8 cellular contexts compared by ENCODE assay signal in the genomic region with DNA sequence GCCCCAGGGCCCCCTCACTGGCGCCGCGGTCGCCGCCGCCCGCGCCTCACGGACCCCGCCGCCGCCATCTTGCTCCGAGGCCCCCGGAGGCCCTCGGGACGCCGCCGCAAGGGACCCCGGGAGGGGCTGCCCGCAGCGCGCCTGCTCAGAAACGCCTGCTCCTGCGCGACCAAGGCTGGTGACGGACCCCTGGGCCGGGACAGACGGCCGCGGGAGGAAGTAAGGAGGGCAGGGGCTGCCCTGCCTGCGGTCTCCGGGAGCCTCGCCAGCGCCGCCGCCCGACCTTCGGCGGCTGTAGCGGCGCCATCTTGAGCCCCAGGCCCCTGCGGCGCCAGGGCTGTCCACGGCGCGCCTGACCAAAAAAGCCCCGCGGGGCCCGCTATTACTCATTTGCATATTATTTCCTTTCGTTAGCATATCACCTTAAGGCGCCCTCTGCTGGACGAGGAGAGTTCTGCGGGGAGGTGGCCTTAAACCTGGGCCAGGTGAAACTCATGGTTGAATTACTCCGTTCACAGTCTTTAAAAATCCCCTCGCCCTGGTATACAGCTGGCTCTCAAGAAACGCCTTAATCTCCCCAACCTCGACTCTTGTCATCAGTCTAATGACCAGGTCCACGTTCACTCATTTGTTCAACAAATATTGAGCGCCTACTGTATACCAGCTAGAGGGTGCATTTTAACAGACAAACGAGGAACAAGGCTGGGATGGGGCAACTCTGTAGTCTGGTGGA. TPM values are rescaled to one million over a fixed set of nuclear protein-coding genes. Genes with fewer than 3 reads are reported as not detected.
DNase-seq lines count a peak whose midpoint lies in the region; ATAC-seq and TF ChIP-seq lines count a peak whose summit lies in the region.

A gene with protein sequence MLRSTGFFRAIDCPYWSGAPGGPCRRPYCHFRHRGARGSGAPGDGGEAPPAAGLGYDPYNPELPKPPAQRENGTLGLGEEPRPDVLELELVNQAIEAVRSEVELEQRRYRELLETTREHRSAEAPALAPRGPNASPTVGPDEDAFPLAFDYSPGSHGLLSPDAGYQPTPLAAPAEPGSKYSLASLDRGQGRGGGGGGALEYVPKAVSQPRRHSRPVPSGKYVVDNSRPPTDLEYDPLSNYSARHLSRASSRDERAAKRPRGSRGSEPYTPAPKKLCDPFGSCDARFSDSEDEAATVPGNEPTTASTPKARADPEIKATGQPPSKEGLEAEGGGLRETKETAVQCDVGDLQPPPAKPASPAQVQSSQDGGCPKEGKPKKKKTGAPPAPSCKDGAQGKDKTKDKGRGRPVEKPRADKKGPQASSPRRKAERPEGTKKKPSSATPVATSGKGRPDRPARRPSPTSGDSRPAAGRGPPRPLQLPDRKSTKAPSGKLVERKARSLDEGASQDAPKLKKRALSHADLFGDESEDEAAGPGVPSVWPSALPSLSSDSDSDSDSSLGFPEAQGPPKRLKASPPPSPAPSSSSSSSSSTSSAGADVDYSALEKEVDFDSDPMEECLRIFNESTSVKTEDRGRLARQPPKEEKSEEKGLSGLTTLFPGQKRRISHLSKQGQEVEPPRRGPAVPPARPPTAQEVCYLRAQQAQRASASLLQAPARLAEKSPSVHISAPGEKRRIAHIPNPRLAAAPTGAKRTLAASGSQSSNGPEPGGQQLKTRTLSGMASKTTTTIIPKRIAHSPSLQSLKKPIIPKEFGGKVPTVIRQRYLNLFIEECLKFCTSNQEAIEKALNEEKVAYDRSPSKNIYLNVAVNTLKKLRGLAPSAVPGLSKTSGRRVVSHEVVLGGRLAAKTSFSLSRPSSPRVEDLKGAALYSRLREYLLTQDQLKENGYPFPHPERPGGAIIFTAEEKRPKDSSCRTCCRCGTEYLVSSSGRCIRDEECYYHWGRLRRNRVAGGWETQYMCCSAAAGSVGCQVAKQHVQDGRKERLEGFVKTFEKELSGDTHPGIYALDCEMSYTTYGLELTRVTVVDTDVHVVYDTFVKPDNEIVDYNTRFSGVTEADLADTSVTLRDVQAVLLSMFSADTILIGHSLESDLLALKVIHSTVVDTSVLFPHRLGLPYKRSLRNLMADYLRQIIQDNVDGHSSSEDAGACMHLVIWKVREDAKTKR (minus strand): TSS at position 85 of the 733 bp plus-strand sequence. CDS start 125 bp downstream, outside the sequence.

- TF ChIP-seq POLR2A in breast epithelium (IDR thresholded peaks at IDR 0.05), result no peak

- CTCF ChIA-PET in AG04449 (lab: Yijun Ruan, JAX), result interaction anchor here (0.5 to 4.0 kb wide), 12 partner anchors 9 to 176 kb away, joined by 3 to 57 read pairs (median 3); no protein-coding TSS in a partner anchor

- peak; percentile 72 for ATAC-seq in GM18870 (IDR thresholded peaks at IDR 0.05; ENCODE audit: unreplicated experiment)
- peak; percentile 52 for ATAC-seq in HG03139 (IDR thresholded peaks at IDR 0.05; ENCODE audit: unreplicated experiment)

- no peaks in the 10 kb centered on the region for H3K9me3 Mint-ChIP-seq in immature natural killer cell

- POLR2A ChIA-PET in AG04449 (lab: Yijun Ruan, JAX), result no interaction called here

- H3K4me1 Mint-ChIP-seq in immature natural killer cell, result peaks cover 49 to 66% of the 10 kb centered on the region in 2 donors

- peak within 1 kb of the TSS; percentile 91 to 93 (median 92) for H3K4me3 Mint-ChIP-seq in immature natural killer cell

- peaks cover 21 to 45% of the 10 kb centered on the region in 2 donors for H3K4me1 ChIP-seq in breast epithelium

- H3K36me3 ChIP-seq in breast epithelium, result no peaks in the 10 kb centered on the region

- no peaks in the 10 kb centered on the region for H3K9me3 ChIP-seq in breast epithelium

- peak within 1 kb of the TSS; percentile 89 to 97 (median 93) for H3K27ac Mint-ChIP-seq in immature natural killer cell

- H3K4me3 ChIP-seq in AG04449 (ENCODE audit: low read depth, low read length) (peak within 1 kb of the TSS; percentile 96), breast epithelium (peak within 1 kb of the TSS; percentile 99 to 100 (median 100))

- H3K27me3 ChIP-seq in breast epithelium, result no peaks in the 10 kb centered on the region

- peak; percentile 78 for TF ChIP-seq CTCF in AG04449 (IDR thresholded peaks at IDR 0.05; ENCODE audit: insufficient read depth, low read length, missing control alignments)
- TF ChIP-seq CTCF in VCaP (conservative IDR thresholded peaks at IDR 0.05), result peak; percentile 94
- TF ChIP-seq CTCF in breast epithelium (IDR thresholded peaks at IDR 0.05), result peak; percentile 90 to 95 (median 92)

- DNase-seq in AG04449 (ENCODE audit: low read depth, low spot score) (no peak), NCI-H2196 treated with DMSO at 0.1 percent for 48 hours (lab: John Stamatoyannopoulos, UW; ENCODE audit: unreplicated experiment) (peak; percentile 83), breast epithelium (ENCODE audit: low spot score in 2 of 2) (peak; percentile 96 to 98), immature natural killer cell (peak; percentile 97 to 98 (median 97)), smooth muscle cell of the brain vasculature (ENCODE audit: low read depth, low spot score) (peak; percentile 89)

- peaks cover 11 to 39% (median 24%) of the 10 kb centered on the region in 3 donors for H3K27me3 Mint-ChIP-seq in immature natural killer cell (ENCODE audit: low read depth in 3 of 3)

- H3K27ac ChIP-seq in VCaP, result peak within 1 kb of the TSS; percentile 99
- H3K27ac ChIP-seq in breast epithelium, result peak within 1 kb of the TSS; percentile 98 to 99

- no peaks in the 10 kb centered on the region for H3K36me3 Mint-ChIP-seq in immature natural killer cell

- intact Hi-C loops in breast epithelium (cut with DNase I; ENCODE audit: low total_unique reads), result no loop called here

RNA-seq across cellular contexts. Expression of the gene that starts here (rescaled TPM):
- 10 to 100 TPM; 10.4 to 25.2 (median 19.7) TPM for total RNA-seq in breast epithelium
- polyA plus RNA-seq in immature natural killer cell, result 10 to 100 TPM in 1 of 3 donors, 1 to 10 TPM in 1, under 1 TPM in 1; 0.63 to 13.0 (median 4.5) TPM
